ENCODE assay signal across 9 cellular contexts in genomic region chr18:76405761-76406356, GRCh38.
DNase-seq lines count a peak whose midpoint lies in the region; ATAC-seq lines count a peak whose summit lies in the region.
"Had no signal": no experiment of that assay in that cellular context is flagged by ENCODE, and none has a peak within 500 bp of the region (broad histone marks: within the 10 kb centered on the region; RNA-seq: fewer than 3 reads in every experiment).

No MANE protein-coding gene starts in this region.

- peaks cover 3% of the 10 kb centered on the region for H3K27me3 Mint-ChIP-seq in activated naive CD4-positive, alpha-beta T cell treated with anti-CD3 and anti-CD28 coated beads, Interleukin-2, amount 10 ng/mL, durations not matched to agents 7 days and 5 days
- H3K27me3 Mint-ChIP-seq: stimulated activated naive CD8-positive, alpha-beta T cell treated with anti-CD3 and anti-CD28 coated beads, Interleukin-15, Interleukin-2, amounts not matched to agents 100 ng/mL and 50 ng/mL, for 24 hours had no signal

- H3K27ac Mint-ChIP-seq in activated naive CD4-positive, alpha-beta T cell treated with anti-CD3 and anti-CD28 coated beads, Interleukin-2, amount 10 ng/mL, durations not matched to agents 7 days and 5 days = no peak overlapping the region
- H3K27ac Mint-ChIP-seq: stimulated activated naive CD8-positive, alpha-beta T cell treated with anti-CD3 and anti-CD28 coated beads, Interleukin-15, Interleukin-2, amounts not matched to agents 100 ng/mL and 50 ng/mL, for 24 hours had no signal

- ATAC-seq in sciatic nerve (peak; percentile 27), GM21529 (IDR thresholded peaks at IDR 0.05; ENCODE audit: unreplicated experiment) (no peak)

- intact Hi-C loops in sciatic nerve (cut with DNase I) = loop anchor here (1.0 to 10.0 kb wide), 2 partner anchors 209 to 293 kb away; no protein-coding TSS in a partner anchor

- CTCF ChIA-PET in activated naive CD4-positive, alpha-beta T cell treated with anti-CD3 and anti-CD28 coated beads, Interleukin-2, amount 10 ng/mL, durations not matched to agents 7 days and 5 days (lab: Charles Lee) = no interaction called here

- H3K4me1 Mint-ChIP-seq in activated naive CD4-positive, alpha-beta T cell treated with anti-CD3 and anti-CD28 coated beads, Interleukin-2, amount 10 ng/mL, durations not matched to agents 7 days and 5 days = peaks cover 6% of the 10 kb centered on the region

- no peaks in the 10 kb centered on the region for H3K36me3 Mint-ChIP-seq in activated naive CD4-positive, alpha-beta T cell treated with anti-CD3 and anti-CD28 coated beads, Interleukin-2, amount 10 ng/mL, durations not matched to agents 7 days and 5 days

- H3K4me3 Mint-ChIP-seq in activated naive CD4-positive, alpha-beta T cell treated with anti-CD3 and anti-CD28 coated beads, Interleukin-2, amount 10 ng/mL, durations not matched to agents 7 days and 5 days = no peak overlapping the region
- H3K4me3 Mint-ChIP-seq: stimulated activated naive CD8-positive, alpha-beta T cell treated with anti-CD3 and anti-CD28 coated beads, Interleukin-15, Interleukin-2, amounts not matched to agents 100 ng/mL and 50 ng/mL, for 24 hours had no signal

- DNase-seq in activated naive CD4-positive, alpha-beta T cell treated with anti-CD3 and anti-CD28 coated beads, Interleukin-2, amount 50 U/mL, for 16 hours = peak; percentile 69
- DNase-seq in activated naive CD4-positive, alpha-beta T cell treated with anti-CD3 and anti-CD28 coated beads, Interleukin-2, amount 10 ng/mL, durations not matched to agents 7 days and 5 days = no peak
- DNase-seq in NCI-H146 treated with DMSO at 0.1 percent for 48 hours (lab: John Stamatoyannopoulos, UW; ENCODE audit: unreplicated experiment) (peak; percentile 31), glomerular endothelial cell (ENCODE audit: extremely low read depth, low read depth, low spot score) (peak; percentile 37), sciatic nerve (ENCODE audit: low spot score) (no peak), T1000 (lab: John Stamatoyannopoulos, UW) (no peak)
- DNase-seq in activated T-cell treated with anti-CD3 and anti-CD28 coated beads, Interleukin-2, amount 50 U/mL, for 48 hours = peak; percentile 77

- no peaks in the 10 kb centered on the region for H3K9me3 Mint-ChIP-seq in activated naive CD4-positive, alpha-beta T cell treated with anti-CD3 and anti-CD28 coated beads, Interleukin-2, amount 10 ng/mL, durations not matched to agents 7 days and 5 days
- H3K9me3 Mint-ChIP-seq: stimulated activated naive CD8-positive, alpha-beta T cell treated with anti-CD3 and anti-CD28 coated beads, Interleukin-15, Interleukin-2, amounts not matched to agents 100 ng/mL and 50 ng/mL, for 24 hours had no signal

Comparison
In these comparisons a context has a peak if more than half of its experiments do, and no peak if none do; other contexts are left out.
1. DNase-seq: peak in activated naive CD4-positive, alpha-beta T cell treated with anti-CD3 and anti-CD28 coated beads, Interleukin-2, amount 50 U/mL, for 16 hours (single experiment), NCI-H146 treated with DMSO at 0.1 percent for 48 hours (single experiment), activated T-cell treated with anti-CD3 and anti-CD28 coated beads, Interleukin-2, amount 50 U/mL, for 48 hours (2 of 2) and glomerular endothelial cell (single experiment); none in activated naive CD4-positive, alpha-beta T cell treated with anti-CD3 and anti-CD28 coated beads, Interleukin-2, amount 10 ng/mL, durations not matched to agents 7 days and 5 days (single experiment), sciatic nerve (single experiment) and T1000 (single experiment).